9 cellular contexts compared by ENCODE assay signal in the genomic region with DNA sequence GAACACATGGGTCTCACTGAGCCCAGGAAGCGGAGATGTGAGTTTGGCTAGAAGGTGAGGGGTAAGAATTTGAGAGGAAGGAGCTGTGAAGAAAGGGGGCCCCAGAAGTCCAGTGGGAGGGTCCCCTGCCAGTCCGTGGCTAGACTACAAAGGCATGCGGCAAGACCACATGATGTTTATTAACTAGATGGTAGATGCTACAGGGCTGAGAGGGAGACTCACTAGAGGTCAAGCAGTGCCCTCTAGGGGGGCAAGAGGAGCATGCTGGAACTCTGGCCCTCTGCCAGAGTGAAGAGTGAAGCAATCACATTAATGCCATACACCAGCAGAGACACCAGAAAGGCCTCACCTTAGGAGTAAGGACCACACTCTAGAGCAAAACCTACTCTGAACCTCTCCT. TPM values are rescaled to one million over a fixed set of nuclear protein-coding genes. Genes with fewer than 3 reads are reported as not detected.
DNase-seq lines count a peak whose midpoint lies in the region; ATAC-seq and TF ChIP-seq lines count a peak whose summit lies in the region.
"Had no signal": no experiment of that assay in that cellular context is flagged by ENCODE, and none has a peak within 500 bp of the region (broad histone marks: within the 10 kb centered on the region; RNA-seq: fewer than 3 reads in every experiment).

No MANE protein-coding gene starts in this region.

- no peak overlapping the region for H3K4me3 Mint-ChIP-seq in central memory CD8-positive, alpha-beta T cell
- H3K4me3 Mint-ChIP-seq: B cell had no signal

- H3K9me3 ChIP-seq in lung (ENCODE audit: control insufficient read depth in 2 of 2, insufficient read depth in 1 of 2, low read length in 1 of 2) (no peaks in the 10 kb centered on the region), sigmoid colon (no peaks in the 10 kb centered on the region)

- TF ChIP-seq EP300 in sigmoid colon (IDR thresholded peaks at IDR 0.05), result no peak

- H3K36me3 Mint-ChIP-seq in central memory CD8-positive, alpha-beta T cell (ENCODE audit: insufficient read depth), result peaks cover 19% of the 10 kb centered on the region

- WGBS in lung, 2 donors, result 32 to 47% methylated on average over 3 of the region's 3 CpGs
- WGBS in sigmoid colon, 2 donors, result 73 to 83% methylated on average over 3 of the region's 3 CpGs

- no peak for TF ChIP-seq POLR2A in sigmoid colon (IDR thresholded peaks at IDR 0.05)

- H3K27me3 ChIP-seq in lung (ENCODE audit: control insufficient read depth, insufficient read depth) (no peaks in the 10 kb centered on the region), sigmoid colon (no peaks in the 10 kb centered on the region)

- H3K36me3 ChIP-seq in lung (ENCODE audit: control insufficient read depth in 2 of 2, insufficient read depth in 2 of 2, low read length in 2 of 2), result peaks cover 4 to 7% of the 10 kb centered on the region in 2 donors
- peaks cover 0 to 22% (median 4%) of the 10 kb centered on the region in 4 donors for H3K36me3 ChIP-seq in sigmoid colon

- peak; percentile 45 for TF ChIP-seq CTCF in lung (IDR thresholded peaks at IDR 0.05; ENCODE audit: control extremely low read depth, extremely low read depth)
- no peak for TF ChIP-seq CTCF in sigmoid colon (IDR thresholded peaks at IDR 0.05)

- H3K4me1 ChIP-seq in lung (ENCODE audit: control insufficient read depth in 2 of 2, insufficient read depth in 2 of 2, low read length in 2 of 2) (peaks cover 7 to 28% of the 10 kb centered on the region in 2 donors), sigmoid colon (peaks cover 0 to 28% (median 18%) of the 10 kb centered on the region in 4 donors)

- peak overlapping the region; percentile 23 for H3K27ac Mint-ChIP-seq in central memory CD8-positive, alpha-beta T cell (ENCODE audit: low read depth)
- H3K27ac Mint-ChIP-seq: B cell had no signal

- no peaks in the 10 kb centered on the region for H3K9me3 Mint-ChIP-seq in central memory CD8-positive, alpha-beta T cell

- no peak overlapping the region for H3K4me3 ChIP-seq in Jurkat, Clone E6-1 (ENCODE audit: low read length)
- H3K4me3 ChIP-seq in lung, result no peak overlapping the region
- H3K4me3 ChIP-seq in sigmoid colon, result no peak overlapping the region

- intact Hi-C loops in sigmoid colon (cut with DNase I), result no loop called here

- peaks cover 67% of the 10 kb centered on the region for H3K4me1 Mint-ChIP-seq in central memory CD8-positive, alpha-beta T cell

- peak; percentile 68 for ATAC-seq in central memory CD8-positive, alpha-beta T cell (replicated peaks; ENCODE audit: extremely low read depth, poor library complexity, severe bottlenecking)
- ATAC-seq in lung (ENCODE audit: insufficient read depth, low FRiP score) (peak; percentile 34), HG02759 (IDR thresholded peaks at IDR 0.05; ENCODE audit: unreplicated experiment) (no peak)

- DNase-seq in NCI-H146 (lab: John Stamatoyannopoulos, UW) (peak; percentile 49), NCI-H146 treated with DMSO at 0.1 percent for 48 hours (lab: John Stamatoyannopoulos, UW; ENCODE audit: unreplicated experiment) (no peak), SW480 (ENCODE audit: low spot score) (peak; percentile 54), lung (ENCODE audit: low spot score) (peak; percentile 61), sigmoid colon (no peak)
- DNase-seq in Jurkat, Clone E6-1 (ENCODE audit: low read depth, low spot score), result peak; percentile 42
- peak in 1 of 2 donors; percentile 49 for DNase-seq in central memory CD8-positive, alpha-beta T cell (ENCODE audit: low spot score in 2 of 2)

- no peaks in the 10 kb centered on the region for H3K27me3 Mint-ChIP-seq in central memory CD8-positive, alpha-beta T cell
- H3K27me3 Mint-ChIP-seq: B cell had no signal

- H3K27ac ChIP-seq in lung (ENCODE audit: low read depth in 1 of 2, low read length in 1 of 2) (peak overlapping the region in 1 of 2 donors; percentile 34), sigmoid colon (no peak overlapping the region)

RNA-seq across cellular contexts. Expression of a gene that starts 12.2 kb away (rescaled TPM):
- polyA plus RNA-seq in Jurkat, Clone E6-1 (2012; ENCODE audit: insufficient read depth, insufficient read length), result 24.2 TPM
- 100 to 1,000 TPM in 1 of 2 donors, 10 to 100 TPM in 1; 85.6 to 121 TPM for total RNA-seq in lung
- 10 to 100 TPM; 20.3 to 36.2 TPM for polyA plus RNA-seq in lung
- total RNA-seq in sigmoid colon, result 10 to 100 TPM; 24.8 to 50.4 (median 34.8) TPM
- polyA plus RNA-seq in sigmoid colon, result 10 to 100 TPM in 2 of 3 donors, 1 to 10 TPM in 1; 8.3 to 36.9 (median 10.2) TPM

RNA-seq across cellular contexts. Expression of a gene that starts 12.6 kb away (rescaled TPM):
- 14.7 TPM for polyA plus RNA-seq in Jurkat, Clone E6-1 (2012; ENCODE audit: insufficient read depth, insufficient read length)
- total RNA-seq in lung (10 to 100 TPM; 12.4 to 31.5 TPM), sigmoid colon (10 to 100 TPM; 11.7 to 26.3 (median 14.3) TPM)
- polyA plus RNA-seq in lung (10 to 100 TPM in 1 of 2 donors, 1 to 10 TPM in 1; 8.8 to 16.7 TPM), sigmoid colon (10 to 100 TPM in 1 of 3 donors, 1 to 10 TPM in 2; 3.6 to 14.3 (median 4.2) TPM)

RNA-seq across cellular contexts. Expression of a gene that starts 28.1 kb away (rescaled TPM):
- polyA plus RNA-seq in Jurkat, Clone E6-1 (2012; ENCODE audit: insufficient read depth, insufficient read length), result 1.1 TPM
- 1 to 10 TPM; 1.8 to 2.5 TPM for total RNA-seq in lung
- 1 to 10 TPM; 1.4 to 2.0 TPM for polyA plus RNA-seq in lung
- 1 to 10 TPM in 1 of 4 donors, under 1 TPM in 3; 0.27 to 1.2 (median 0.46) TPM for total RNA-seq in sigmoid colon
- polyA plus RNA-seq in sigmoid colon, result 1 to 10 TPM in 1 of 3 donors, not detected in 2; 1.2 TPM

Comparison
In these comparisons a context has a peak if more than half of its experiments do, and no peak if none do; other contexts are left out.
1. DNase-seq: peak in NCI-H146 (single experiment), Jurkat, Clone E6-1 (single experiment), SW480 (single experiment) and lung (single experiment); none in NCI-H146 treated with DMSO at 0.1 percent for 48 hours (single experiment) and sigmoid colon (single experiment).